Comparison of ENCODE assay signal across 6 cellular contexts in the genomic region with DNA sequence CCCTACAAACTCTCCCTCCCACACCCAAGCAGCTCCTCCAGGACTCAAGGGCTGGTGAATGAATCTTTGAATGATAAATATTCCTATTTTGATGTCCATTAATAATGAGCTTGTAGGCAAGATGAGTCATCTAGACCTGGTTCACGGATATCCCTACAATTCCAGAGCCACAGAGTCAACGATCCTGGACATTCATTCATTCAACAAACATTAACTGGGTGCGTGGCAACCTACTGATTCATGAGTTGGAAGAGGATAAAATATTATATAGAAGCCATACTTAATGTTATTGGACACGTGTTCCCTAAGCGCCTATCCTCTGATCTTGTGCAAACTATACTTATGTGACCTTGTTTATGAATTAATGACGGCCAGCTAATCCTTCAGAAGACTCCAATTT. TPM values are rescaled to one million over a fixed set of nuclear protein-coding genes. Genes with fewer than 3 reads are reported as not detected.
DNase-seq lines count a peak whose midpoint lies in the region; ATAC-seq, FAIRE-seq and TF ChIP-seq lines count a peak whose summit lies in the region.

No MANE protein-coding gene starts in this region.

- H3K36me3 ChIP-seq in Loucy (ENCODE audit: insufficient read depth, low read length) (no peaks in the 10 kb centered on the region), prostate gland (no peaks in the 10 kb centered on the region), tibial nerve (no peaks in the 10 kb centered on the region)

- H3F3A ChIP-seq in Loucy (ENCODE audit: low read depth) = no peaks in the 10 kb centered on the region

- H3K9me2 ChIP-seq in Loucy (replicated peaks; ENCODE audit: low read depth, low read length) = no peaks in the 10 kb centered on the region

- H3K4me1 ChIP-seq in Loucy (ENCODE audit: insufficient read depth, low read length, poor library complexity, severe bottlenecking) = no peaks in the 10 kb centered on the region
- no peaks in the 10 kb centered on the region for H3K4me1 ChIP-seq in prostate gland (replicated peaks)
- peaks cover 0 to 14% (median 0%) of the 10 kb centered on the region in 4 donors for H3K4me1 ChIP-seq in tibial nerve

- H4K20me1 ChIP-seq in Loucy (ENCODE audit: insufficient read depth, low read length, poor library complexity, severe bottlenecking) = no peaks in the 10 kb centered on the region

- H2AFZ ChIP-seq in Loucy (ENCODE audit: low read length) = peak overlapping the region; percentile 70

- no peak for TF ChIP-seq EP300 in tibial nerve (IDR thresholded peaks at IDR 0.05)

- no peak for DNase-seq in central memory CD8-positive, alpha-beta T cell (ENCODE audit: low spot score in 2 of 2)
- DNase-seq in prostate gland (ENCODE audit: low spot score) (no peak), GM03348 (ENCODE audit: low spot score) (no peak), D721Med (ENCODE audit: insufficient read length, low spot score) (no peak), tibial nerve (ENCODE audit: low spot score in 2 of 2) (no peak)

- H3K27ac ChIP-seq in prostate gland (no peak overlapping the region), tibial nerve (no peak overlapping the region)

- H3K4me1 Mint-ChIP-seq in central memory CD8-positive, alpha-beta T cell = peaks cover 12% of the 10 kb centered on the region

- peak overlapping the region; percentile 73 for H3K4me3 Mint-ChIP-seq in central memory CD8-positive, alpha-beta T cell

- intact Hi-C loops in prostate gland (cut with DNase I) = no loop called here

- ATAC-seq in central memory CD8-positive, alpha-beta T cell (replicated peaks; ENCODE audit: extremely low read depth, poor library complexity, severe bottlenecking) = no peak

- no peak overlapping the region for H3K27ac Mint-ChIP-seq in central memory CD8-positive, alpha-beta T cell (ENCODE audit: low read depth)

- H3K4me2 ChIP-seq in Loucy (ENCODE audit: low read depth, low read length, poor library complexity, severe bottlenecking) = peak overlapping the region; percentile 27

- H3K9ac ChIP-seq in Loucy (ENCODE audit: low read depth, low read length, poor library complexity, severe bottlenecking) = no peak overlapping the region

- H3K9me3 ChIP-seq in Loucy (ENCODE audit: insufficient read depth, low read depth, low read length) = no peaks in the 10 kb centered on the region
- H3K9me3 ChIP-seq in prostate gland = no peaks in the 10 kb centered on the region
- H3K9me3 ChIP-seq in tibial nerve = no peaks in the 10 kb centered on the region

- no peak for TF ChIP-seq CTCF in Loucy (conservative IDR thresholded peaks at IDR 0.05; ENCODE audit: low read length)
- no peak for TF ChIP-seq CTCF in prostate gland (IDR thresholded peaks at IDR 0.05)
- no peak for TF ChIP-seq CTCF in D721Med (IDR thresholded peaks at IDR 0.05; ENCODE audit: insufficient read depth, missing control alignments)
- no peak for TF ChIP-seq CTCF in tibial nerve (IDR thresholded peaks at IDR 0.05)

- WGBS in prostate gland = 52% methylated on average over 6 of the region's 6 CpGs
- 55 to 58% methylated on average over 6 of the region's 6 CpGs for whole genome bisulfite sequencing in tibial nerve, 2 donors

- H3K36me3 Mint-ChIP-seq in central memory CD8-positive, alpha-beta T cell (ENCODE audit: insufficient read depth) = peaks cover 3% of the 10 kb centered on the region

- H3K27me3 Mint-ChIP-seq in central memory CD8-positive, alpha-beta T cell = peaks cover 27% of the 10 kb centered on the region

- H3K79me2 ChIP-seq in Loucy (ENCODE audit: insufficient read depth, low read length) = no peaks in the 10 kb centered on the region

- H3K27me3 ChIP-seq in Loucy (ENCODE audit: insufficient read depth, low read length, poor library complexity, severe bottlenecking) = no peaks in the 10 kb centered on the region
- no peaks in the 10 kb centered on the region for H3K27me3 ChIP-seq in prostate gland (replicated peaks; ENCODE audit: insufficient read depth)
- H3K27me3 ChIP-seq in tibial nerve = no peaks in the 10 kb centered on the region

- H3K9me3 Mint-ChIP-seq in central memory CD8-positive, alpha-beta T cell = no peaks in the 10 kb centered on the region

- TF ChIP-seq POLR2A in prostate gland (IDR thresholded peaks at IDR 0.05) = no peak
- TF ChIP-seq POLR2A in tibial nerve (IDR thresholded peaks at IDR 0.05) = no peak

- no peak for FAIRE-seq in D721Med (lab: Jason Lieb, UNC)

- H3K4me3 ChIP-seq in Loucy (ENCODE audit: low read length, poor library complexity, severe bottlenecking) (peak overlapping the region; percentile 54), prostate gland (peak overlapping the region; percentile 83 to 87), tibial nerve (peak overlapping the region in 2 of 4 donors; percentile 61 to 73)

RNA-seq across cellular contexts. Expression of a gene that starts 0.4 kb away (rescaled TPM):
- total RNA-seq in prostate gland (1 to 10 TPM; 1.5 to 3.0 TPM), tibial nerve (under 1 TPM in 3 of 4 donors, not detected in 1; 0.21 to 0.66 (median 0.60) TPM)

RNA-seq across cellular contexts. Expression of a gene that starts 28.6 kb away (rescaled TPM):
- total RNA-seq in prostate gland (not detected), tibial nerve (not detected)

RNA-seq across cellular contexts. Expression of a gene that starts 49.4 kb away (rescaled TPM):
- 10 to 100 TPM; 10.3 to 17.4 TPM for total RNA-seq in prostate gland
- total RNA-seq in tibial nerve = 1 to 10 TPM in 2 of 4 donors, under 1 TPM in 1, not detected in 1; 0.60 to 2.1 (median 1.8) TPM

RNA-seq across cellular contexts. Expression of a gene that starts 55.3 kb away (rescaled TPM):
- 100 to 1,000 TPM; 136 to 393 TPM for total RNA-seq in prostate gland
- 100 to 1,000 TPM; 116 to 170 (median 151) TPM for total RNA-seq in tibial nerve

RNA-seq across cellular contexts. Expression of a gene that starts 55.4 kb away (rescaled TPM):
- 100 to 1,000 TPM in 1 of 2 donors, 10 to 100 TPM in 1; 11.1 to 138 TPM for total RNA-seq in prostate gland
- 10 to 100 TPM in 2 of 4 donors, 1 to 10 TPM in 2; 2.7 to 14.6 (median 7.2) TPM for total RNA-seq in tibial nerve
